In genomic region chr11:95148938-95149337, GRCh38 we compare ENCODE assay signal across 21 cellular contexts. TPM values are rescaled to one million over a fixed set of nuclear protein-coding genes. Genes with fewer than 3 reads are reported as not detected.
A peak's percentile ranks its signal among the peaks of the same experiment; 100 is the strongest.
DNase-seq lines count a peak whose midpoint lies in the region; ATAC-seq, FAIRE-seq and TF ChIP-seq lines count a peak whose summit lies in the region.
"Had no signal": no experiment of that assay in that cellular context is flagged by ENCODE, and none has a peak within 500 bp of the region (broad histone marks: within the 10 kb centered on the region; RNA-seq: fewer than 3 reads in every experiment).

No MANE protein-coding gene starts in this region.

- TF ChIP-seq POLR2A in GM12892 (IDR thresholded peaks at IDR 0.05; ENCODE audit: low read depth, low read length), result no peak

- peak overlapping the region; percentile 16 for H2BK12ac ChIP-seq in trophoblast cell (ENCODE audit: low read length)

- peak overlapping the region; percentile 2 for H3K4ac ChIP-seq in trophoblast cell (ENCODE audit: low read depth, low read length)

- intact Hi-C loops in dorsolateral prefrontal cortex (cut with DNase I), result loop anchor here in 1 of 2 donors (5.0 to 10.0 kb wide), 3 partner anchors 57 to 624 kb away; no protein-coding TSS in a partner anchor

- H3K9ac ChIP-seq in trophoblast cell (ENCODE audit: low read length), result peak overlapping the region; percentile 8

- no peaks in the 10 kb centered on the region for H3K9me3 ChIP-seq in CD4-positive, CD25-positive, alpha-beta regulatory T cell (ENCODE audit: control insufficient read depth in 2 of 2, low read length in 2 of 2)
- no peaks in the 10 kb centered on the region for H3K9me3 ChIP-seq in RWPE2 (ENCODE audit: severe bottlenecking)
- no peaks in the 10 kb centered on the region for H3K9me3 ChIP-seq in trophoblast cell (ENCODE audit: insufficient read depth, low read depth, low read length)
- H3K9me3 ChIP-seq: left lung, thyroid gland had no signal

- peak overlapping the region; percentile 22 to 94 (median 92) for H3K4me3 Mint-ChIP-seq in CD4-positive, CD25-positive, alpha-beta regulatory T cell

- no peak overlapping the region for H2AFZ ChIP-seq in trophoblast cell (ENCODE audit: insufficient read depth, low read length, poor library complexity)

- no peak overlapping the region for H3K27ac ChIP-seq in CD4-positive, CD25-positive, alpha-beta regulatory T cell (ENCODE audit: insufficient read depth, low read length, poor library complexity, severe bottlenecking)
- peak overlapping the region; percentile 84 for H3K27ac ChIP-seq in RWPE2 (ENCODE audit: poor library complexity, severe bottlenecking)
- peak overlapping the region in 47 of 59 donors; percentile 3 to 98 (median 91) for H3K27ac ChIP-seq in dorsolateral prefrontal cortex
- H3K27ac ChIP-seq in trophoblast cell (ENCODE audit: low read depth, low read length), result no peak overlapping the region

- peak overlapping the region; percentile 24 for H2BK120ac ChIP-seq in trophoblast cell (ENCODE audit: insufficient read depth, low read length, poor library complexity)

- in situ Hi-C loops in GM13976 (cut with MboI; ENCODE audit: low sequenced_read_pairs, unreplicated experiment), result no loop called here

- peaks cover 18 to 33% (median 25%) of the 10 kb centered on the region in 4 donors for H3K4me1 Mint-ChIP-seq in CD4-positive, CD25-positive, alpha-beta regulatory T cell

- peak overlapping the region; percentile 29 for H3K23ac ChIP-seq in trophoblast cell (ENCODE audit: low read length)

- no peak for FAIRE-seq in GM12892 (lab: Jason Lieb, UNC)
- FAIRE-seq: bronchial epithelial cell, GM12878, HTR-8/SVneo, RCC 7860 had no signal

- H2AK5ac ChIP-seq in trophoblast cell (ENCODE audit: low read length), result peak overlapping the region; percentile 12

- H3K4me3 ChIP-seq in CD4-positive, CD25-positive, alpha-beta regulatory T cell (ENCODE audit: low read depth, low read length), result no peak overlapping the region
- H3K4me3 ChIP-seq in RWPE2 (ENCODE audit: severe bottlenecking) (no peak overlapping the region), dorsolateral prefrontal cortex (no peak overlapping the region), trophoblast cell (ENCODE audit: low read depth, low read length) (no peak overlapping the region)
- H3K4me3 ChIP-seq: GM12878, thyroid gland had no signal

- no peaks in the 10 kb centered on the region for H3K36me3 Mint-ChIP-seq in CD4-positive, CD25-positive, alpha-beta regulatory T cell

- no CpG with 5 or more reads among the region's 2 CpGs for WGBS in trophoblast cell (ENCODE audit: extremely low coverage, insufficient coverage, insufficient read length)

- H4K8ac ChIP-seq in trophoblast cell (ENCODE audit: low read depth, low read length), result no peak overlapping the region

- H3K9me3 Mint-ChIP-seq in CD4-positive, CD25-positive, alpha-beta regulatory T cell, result peaks cover 0 to 1% (median 0%) of the 10 kb centered on the region in 7 donors

- H3K27ac Mint-ChIP-seq in CD4-positive, CD25-positive, alpha-beta regulatory T cell, result no peak overlapping the region

- no peak for TF ChIP-seq CTCF in RWPE2 (IDR thresholded peaks at IDR 0.05; ENCODE audit: poor library complexity, severe bottlenecking)
- no peak for TF ChIP-seq CTCF in dorsolateral prefrontal cortex (IDR thresholded peaks at IDR 0.05 in 54 of 56, conservative IDR thresholded peaks at IDR 0.05 in 2 of 56; ENCODE audit: low read depth in 1 of 56, partially characterized antibody in 56 of 56)
- TF ChIP-seq CTCF in GM13976 (IDR thresholded peaks at IDR 0.05; ENCODE audit: borderline replicate concordance, control extremely low read depth, extremely low read depth, insufficient read depth, missing control alignments), result no peak

- no peak overlapping the region for H3K4me2 ChIP-seq in trophoblast cell (ENCODE audit: low read length)

- H3K14ac ChIP-seq in trophoblast cell (ENCODE audit: low read length), result peak overlapping the region; percentile 10

- H3K27me3 Mint-ChIP-seq in CD4-positive, CD25-positive, alpha-beta regulatory T cell, result peaks cover 34% of the 10 kb centered on the region

- H3K27me3 ChIP-seq in CD4-positive, CD25-positive, alpha-beta regulatory T cell (ENCODE audit: control insufficient read depth, insufficient read depth, low read length), result peaks cover 3% of the 10 kb centered on the region
- H3K27me3 ChIP-seq in RWPE2 (ENCODE audit: insufficient read depth, poor library complexity, severe bottlenecking) (no peaks in the 10 kb centered on the region), dorsolateral prefrontal cortex (no peaks in the 10 kb centered on the region), trophoblast cell (ENCODE audit: insufficient read depth, low read length) (no peaks in the 10 kb centered on the region)
- H3K27me3 ChIP-seq: thyroid gland had no signal

- peaks cover 29% of the 10 kb centered on the region for H3K79me1 ChIP-seq in trophoblast cell (ENCODE audit: low read length)

- no peaks in the 10 kb centered on the region for H3K36me3 ChIP-seq in CD4-positive, CD25-positive, alpha-beta regulatory T cell (ENCODE audit: control insufficient read depth, insufficient read depth, low read length)
- H3K36me3 ChIP-seq in RWPE2 (ENCODE audit: low read depth) (no peaks in the 10 kb centered on the region), trophoblast cell (ENCODE audit: control insufficient read depth in 1 of 2, insufficient read depth in 2 of 2, low read length in 2 of 2) (no peaks in the 10 kb centered on the region)
- H3K36me3 ChIP-seq: left lung, thyroid gland had no signal

- H4K91ac ChIP-seq in trophoblast cell (ENCODE audit: low read depth, low read length), result peak overlapping the region; percentile 42

- no peak for ATAC-seq in CD4-positive, CD25-positive, alpha-beta regulatory T cell (ENCODE audit: low read depth in 2 of 2)
- no peak for ATAC-seq in RWPE2 (ENCODE audit: low read depth)
- ATAC-seq: activated CD4-positive, CD25-positive, alpha-beta regulatory T cell treated with anti-CD3 and anti-CD28 coated beads, Interleukin-2, amount 50 U/mL, for 24 hours; GM12878; left lung had no signal

- H3K18ac ChIP-seq in trophoblast cell (ENCODE audit: low read length), result no peak overlapping the region

- no peak for DNase-seq in CD4-positive, CD25-positive, alpha-beta regulatory T cell
- DNase-seq in RWPE2 (ENCODE audit: low spot score) (no peak), dorsolateral prefrontal cortex (no peak), trophoblast cell (no peak), germinal center (ENCODE audit: low spot score) (no peak), GM13976 (ENCODE audit: low spot score) (no peak), GM12892 (ENCODE audit: insufficient read length) (no peak)
- no peak for DNase-seq in activated CD4-positive, CD25-positive, alpha-beta regulatory T cell treated with anti-CD3 and anti-CD28 coated beads, Interleukin-2, amount 50 U/mL, for 72 hours
- DNase-seq: ACHN; activated CD8-positive, alpha-beta memory T cell treated with anti-CD3 and anti-CD28 coated beads, Interleukin-2, amount 50 U/mL, for 4 hours; activated naive CD4-positive, alpha-beta T cell; effector CD8-positive, alpha-beta T cell; left lung; NCI-H2081 treated with DMSO at 0.1 percent for 48 hours; NCI-H748 treated with DMSO at 0.1 percent for 48 hours had no signal

- peak overlapping the region; percentile 50 for H2BK5ac ChIP-seq in trophoblast cell (ENCODE audit: low read depth, low read length, poor library complexity)

- H3K4me1 ChIP-seq in CD4-positive, CD25-positive, alpha-beta regulatory T cell (ENCODE audit: control insufficient read depth, insufficient read depth, low read length, poor library complexity, severe bottlenecking), result peaks cover 32% of the 10 kb centered on the region
- peaks cover 27% of the 10 kb centered on the region for H3K4me1 ChIP-seq in RWPE2 (ENCODE audit: insufficient read depth, poor library complexity, severe bottlenecking)
- H3K4me1 ChIP-seq in trophoblast cell (ENCODE audit: control insufficient read depth in 1 of 2, insufficient read depth in 2 of 2, low read length in 2 of 2), result peaks cover 17 to 22% of the 10 kb centered on the region in 2 experiments

- peaks cover 10% of the 10 kb centered on the region for H3K79me2 ChIP-seq in trophoblast cell (ENCODE audit: control insufficient read depth, insufficient read depth, low read length, poor library complexity)

- H4K12ac ChIP-seq in trophoblast cell (ENCODE audit: low read depth, low read length), result no peak overlapping the region

RNA-seq across cellular contexts. Expression of gene ENDOD1, which starts 59.3 kb away (rescaled TPM):
- 11.0 TPM for total RNA-seq in CD4-positive, CD25-positive, alpha-beta regulatory T cell
- 10 to 100 TPM in 2 of 4 donors, 1 to 10 TPM in 2; 9.1 to 14.6 (median 11.0) TPM for polyA plus RNA-seq in CD4-positive, CD25-positive, alpha-beta regulatory T cell
- 100 to 1,000 TPM in 11 of 120 experiments, 10 to 100 TPM in 109; 49.1 to 144 (median 71.1) TPM for total RNA-seq in dorsolateral prefrontal cortex
- 24.8 and 25.3 TPM in 2 replicates for polyA plus RNA-seq in trophoblast cell (2013)
- 8.5 TPM for polyA plus RNA-seq in GM12892 (2012; ENCODE audit: missing spikeins)

Comparison
In these comparisons a context has a peak if more than half of its experiments do, and no peak if none do; other contexts are left out.
1. H3K27ac ChIP-seq: peak in RWPE2 (single experiment) and dorsolateral prefrontal cortex (47 of 59); none in CD4-positive, CD25-positive, alpha-beta regulatory T cell (single experiment) and trophoblast cell (single experiment).